In the genomic region with DNA sequence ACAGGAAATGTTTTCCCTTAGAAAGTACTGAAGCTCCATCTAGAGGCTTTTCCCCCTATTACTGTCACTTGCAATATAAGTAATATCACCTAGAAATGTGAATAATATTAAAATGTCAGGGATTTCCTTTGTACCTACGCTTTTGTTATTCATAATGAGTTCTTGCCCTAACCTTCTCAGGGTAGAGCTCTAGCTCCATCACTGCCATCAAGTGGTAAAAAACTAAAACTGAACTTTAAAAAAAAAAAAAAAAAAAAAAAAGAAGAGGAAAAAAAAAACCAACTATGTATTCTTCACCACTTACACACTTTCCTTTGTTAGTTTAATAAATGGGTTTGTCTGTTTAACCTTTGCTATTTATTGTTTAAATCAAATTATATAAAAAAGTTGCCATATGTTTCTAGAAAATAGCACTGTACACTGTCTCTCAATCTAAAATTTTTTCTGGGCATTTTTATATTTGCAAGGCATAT, we compare ENCODE assay signal across 7 cellular contexts. TPM values are rescaled to one million over a fixed set of nuclear protein-coding genes. Genes with fewer than 3 reads are reported as not detected.
DNase-seq lines count a peak whose midpoint lies in the region; ATAC-seq and TF ChIP-seq lines count a peak whose summit lies in the region.

No MANE protein-coding gene starts in this region.

- peak; percentile 73 for ATAC-seq in left lobe of liver
- no peak for ATAC-seq in GM21515 (IDR thresholded peaks at IDR 0.05; ENCODE audit: unreplicated experiment)

- peak; percentile 63 for DNase-seq in GM03348 (ENCODE audit: low spot score)
- peak; percentile 42 for DNase-seq in HEK293T (ENCODE audit: extremely low spot score)
- peak; percentile 38 for DNase-seq in NCI-H2227 treated with DMSO at 0.1 percent for 48 hours (lab: John Stamatoyannopoulos, UW)
- peak; percentile 3 to 51 for DNase-seq in T47D (ENCODE audit: low read depth in 1 of 2, low spot score in 1 of 2)
- DNase-seq in left lobe of liver (ENCODE audit: low spot score): no peak
- DNase-seq in SKM-1 treated with dmso at 0.1 percent for 144 hours (lab: John Stamatoyannopoulos, UW; ENCODE audit: unreplicated experiment): no peak

- CTCF ChIA-PET in HEK293T (lab: Yijun Ruan, JAX): interaction anchor here (0.6 to 1.1 kb wide), 3 partner anchors 21 to 156 kb away, joined by 3 to 7 read pairs (median 3); no protein-coding TSS in a partner anchor

- in situ Hi-C loops in T47D (cut with HindIII; ENCODE audit: low pct_unique_long_range_greater_than_20kb, low sequenced_read_pairs): no loop called here

- POLR2A ChIA-PET in HEK293T (lab: Yijun Ruan, JAX): no interaction called here

TF ChIP-seq in HEK293T, 16 proteins besides CTCF, POLR2A, EP300 and RAD21:
- TF ChIP-seq ZNF384 (IDR thresholded peaks at IDR 0.05): peak; percentile 98
- TF ChIP-seq NFRKB (IDR thresholded peaks at IDR 0.05): no peak

RNA-seq across cellular contexts. Expression of gene DNAJC1, which starts 49.9 kb away (rescaled TPM):
- total RNA-seq in left lobe of liver: 29.3 TPM

Comparison
In these comparisons a context has a peak if more than half of its experiments do, and no peak if none do; other contexts are left out.
1. DNase-seq: peak in GM03348 (single experiment), HEK293T (single experiment), NCI-H2227 treated with DMSO at 0.1 percent for 48 hours (single experiment) and T47D (2 of 2); none in left lobe of liver (single experiment) and SKM-1 treated with dmso at 0.1 percent for 144 hours (single experiment).